ENCODE assay signal across 19 cellular contexts in genomic region chr2:25247792-25248512, GRCh38.
"Had no signal": no experiment of that assay in that cellular context is flagged by ENCODE, and none has a peak within 500 bp of the region (broad histone marks: within the 10 kb centered on the region; RNA-seq: fewer than 3 reads in every experiment).

No MANE protein-coding gene starts in this region.

- FAIRE-seq: frontal cortex had no signal

- H3K4me3 Mint-ChIP-seq: activated naive CD8-positive, alpha-beta T cell treated with anti-CD3 and anti-CD28 coated beads, Interleukin-2, amount 10 ng/mL, durations not matched to agents 7 days and 5 days; effector memory CD8-positive, alpha-beta T cell; immature natural killer cell; neural progenitor cell had no signal

- H3K4me3 ChIP-seq: lower lobe of right lung, neural progenitor cell, SJCRH30, stomach, testis, upper lobe of left lung had no signal

- H3K36me3 ChIP-seq: neural progenitor cell had no signal

- H3K4me2 ChIP-seq: neural progenitor cell had no signal

- H3K27ac Mint-ChIP-seq: activated naive CD8-positive, alpha-beta T cell treated with anti-CD3 and anti-CD28 coated beads, Interleukin-2, amount 10 ng/mL, durations not matched to agents 7 days and 5 days; neural progenitor cell had no signal

- H3K9me3 ChIP-seq: lower lobe of right lung, SJCRH30, stomach, testis, upper lobe of left lung had no signal

- H3K9ac ChIP-seq: neural progenitor cell, parathyroid adenoma had no signal

- H3K4me1 ChIP-seq: parathyroid adenoma, SJCRH30 had no signal

- H2AFZ ChIP-seq: neural progenitor cell, parathyroid adenoma had no signal

- H3K27me3 ChIP-seq: neural progenitor cell, SJCRH30, stomach, testis, upper lobe of left lung had no signal

- DNase-seq: activated CD4-positive, alpha-beta T cell treated with anti-CD3 and anti-CD28 coated beads for 48 hours; activated naive CD8-positive, alpha-beta T cell treated with anti-CD3 and anti-CD28 coated beads, Interleukin-2, amount 10 ng/mL, durations not matched to agents 7 days and 5 days; anterior cingulate cortex; dermis blood vessel endothelial cell; effector memory CD8-positive, alpha-beta T cell; head of caudate nucleus; immature natural killer cell; lower lobe of right lung; midbrain; SJCRH30; stimulated activated CD4-positive, alpha-beta T cell treated with anti-CD3 and anti-CD28 coated beads, Interleukin-2, amount 100 ng/mL, for 48 hours; stomach; T-helper 2 cell; testis; upper lobe of left lung had no signal

- H3K79me2 ChIP-seq: parathyroid adenoma had no signal

- H3K27ac ChIP-seq: epithelial cell of prostate, lower lobe of right lung, neural progenitor cell, parathyroid adenoma, SJCRH30, testis, upper lobe of left lung had no signal

- H3K27me3 Mint-ChIP-seq: activated naive CD8-positive, alpha-beta T cell treated with anti-CD3 and anti-CD28 coated beads, Interleukin-2, amount 10 ng/mL, durations not matched to agents 7 days and 5 days; effector memory CD8-positive, alpha-beta T cell had no signal

- ATAC-seq: effector memory CD8-positive, alpha-beta T cell; lower lobe of right lung had no signal

- H3K9me3 Mint-ChIP-seq: activated naive CD8-positive, alpha-beta T cell treated with anti-CD3 and anti-CD28 coated beads, Interleukin-2, amount 10 ng/mL, durations not matched to agents 7 days and 5 days; effector memory CD8-positive, alpha-beta T cell; immature natural killer cell; neural progenitor cell had no signal
